Comparison of ENCODE assay signal across 9 cellular contexts in the genomic region with DNA sequence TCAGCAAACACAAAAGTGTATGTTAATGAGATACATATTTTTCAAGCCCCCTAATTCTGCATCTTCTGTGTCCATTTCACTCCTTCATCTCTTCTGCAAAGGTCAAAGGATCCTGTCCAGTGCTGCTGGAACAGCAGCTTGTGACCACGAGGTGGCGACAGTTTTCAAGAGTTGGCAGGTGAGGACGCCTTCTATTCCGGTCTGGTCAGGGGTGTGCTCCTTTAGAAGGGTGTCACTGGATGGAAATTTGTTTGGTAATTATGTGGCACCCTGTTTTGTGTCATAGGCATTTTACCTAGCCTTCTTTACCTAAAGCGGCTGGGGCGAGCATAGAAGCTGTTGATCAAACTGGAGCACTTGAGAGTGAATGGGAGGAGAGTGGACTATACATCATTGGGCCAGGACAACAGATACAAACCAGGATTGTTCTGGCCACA. TPM values are rescaled to one million over a fixed set of nuclear protein-coding genes. Genes with fewer than 3 reads are reported as not detected.
DNase-seq lines count a peak whose midpoint lies in the region; ATAC-seq and TF ChIP-seq lines count a peak whose summit lies in the region.
"Had no signal": no experiment of that assay in that cellular context is flagged by ENCODE, and none has a peak within 500 bp of the region (broad histone marks: within the 10 kb centered on the region; RNA-seq: fewer than 3 reads in every experiment).

No MANE protein-coding gene starts in this region.

- H3K4me1 Mint-ChIP-seq in activated naive CD4-positive, alpha-beta T cell treated with anti-CD3 and anti-CD28 coated beads for 36 hours (ENCODE audit: low read depth), result peaks cover 7% of the 10 kb centered on the region

- H4K20me1 ChIP-seq in SK-N-SH (ENCODE audit: insufficient read depth), result no peaks in the 10 kb centered on the region

- H3K36me3 Mint-ChIP-seq in activated naive CD4-positive, alpha-beta T cell treated with anti-CD3 and anti-CD28 coated beads for 36 hours (ENCODE audit: low read depth), result no peaks in the 10 kb centered on the region

- TF ChIP-seq POLR2A in upper lobe of left lung (IDR thresholded peaks at IDR 0.05), result no peak

- TF ChIP-seq CTCF in GM20000 (IDR thresholded peaks at IDR 0.05; ENCODE audit: extremely low read depth, missing control alignments) (peak; percentile 96), SK-N-SH (IDR thresholded peaks at IDR 0.05) (peak; percentile 98), upper lobe of left lung (IDR thresholded peaks at IDR 0.05) (peak; percentile 84 to 89 (median 88))

- peak; percentile 90 to 92 for ATAC-seq in upper lobe of left lung (ENCODE audit: low FRiP score in 2 of 2)

- H3K27me3 Mint-ChIP-seq in activated naive CD4-positive, alpha-beta T cell treated with anti-CD3 and anti-CD28 coated beads for 36 hours (ENCODE audit: low read depth), result no peaks in the 10 kb centered on the region

- H3K27ac Mint-ChIP-seq in activated naive CD4-positive, alpha-beta T cell treated with anti-CD3 and anti-CD28 coated beads for 36 hours, result no peak overlapping the region

- TF ChIP-seq EP300 in Ishikawa (IDR thresholded peaks at IDR 0.05; ENCODE audit: borderline replicate concordance) (no peak), SK-N-SH (IDR thresholded peaks at IDR 0.05; ENCODE audit: borderline replicate concordance in 1 of 2, low read depth in 1 of 2, low read length in 1 of 2) (no peak), upper lobe of left lung (IDR thresholded peaks at IDR 0.05) (no peak)

- no peak overlapping the region for H3K4me2 ChIP-seq in SK-N-SH

- no peaks in the 10 kb centered on the region for H3K9me2 ChIP-seq in SK-N-SH

- no peaks in the 10 kb centered on the region for H3K79me2 ChIP-seq in SK-N-SH (ENCODE audit: insufficient read depth)

- H2AFZ ChIP-seq in SK-N-SH (ENCODE audit: low read depth), result peak overlapping the region; percentile 30; the same call in 1 of the 2 replicates

- H3K27me3 ChIP-seq in SK-N-SH (ENCODE audit: insufficient read depth) (no peaks in the 10 kb centered on the region), upper lobe of left lung (no peaks in the 10 kb centered on the region)

- no peak overlapping the region for H3K4me3 Mint-ChIP-seq in activated naive CD4-positive, alpha-beta T cell treated with anti-CD3 and anti-CD28 coated beads for 36 hours

- peak; percentile 98 for TF ChIP-seq RAD21 in Ishikawa (IDR thresholded peaks at IDR 0.05; ENCODE audit: low read depth)
- peak; percentile 96 for TF ChIP-seq RAD21 in SK-N-SH (IDR thresholded peaks at IDR 0.05; ENCODE audit: low read length)

- no peaks in the 10 kb centered on the region for H3K9me3 Mint-ChIP-seq in activated naive CD4-positive, alpha-beta T cell treated with anti-CD3 and anti-CD28 coated beads for 36 hours

- CTCF ChIA-PET in SK-N-SH (lab: Yijun Ruan, JAX), result interaction anchor here (0.6 to 8.7 kb wide), 34 partner anchors 10 to 438 kb away, joined by 3 to 181 read pairs (median 4); no protein-coding TSS in a partner anchor
- CTCF ChIA-PET in activated naive CD4-positive, alpha-beta T cell treated with anti-CD3 and anti-CD28 coated beads for 36 hours (lab: Charles Lee), result interaction anchor here (0.6 to 5.9 kb wide), 8 partner anchors 9 to 431 kb away, joined by 3 to 77 read pairs (median 4); no protein-coding TSS in a partner anchor

- H3K4me1 ChIP-seq in SK-N-SH (ENCODE audit: control insufficient read depth in 1 of 2, insufficient read depth in 2 of 2, low read depth in 1 of 2, low read length in 1 of 2) (peaks cover 5 to 8% of the 10 kb centered on the region in 2 experiments; a peak in 3 of 4 replicates), upper lobe of left lung (peaks cover 0 to 8% (median 6%) of the 10 kb centered on the region in 4 donors)

- POLR2A ChIA-PET in SK-N-SH (lab: Yijun Ruan, JAX), result interaction anchor here (0.7 to 1.0 kb wide), 2 partner anchors 50 to 248 kb away, joined by 3 read pairs; no protein-coding TSS in a partner anchor

- H3K9me3 ChIP-seq in SK-N-SH, result no peaks in the 10 kb centered on the region
- no peaks in the 10 kb centered on the region for H3K9me3 ChIP-seq in upper lobe of left lung

- H3K36me3 ChIP-seq in SK-N-SH (replicated peaks in 1 of 2; ENCODE audit: control insufficient read depth in 1 of 2, insufficient read depth in 2 of 2, low read length in 1 of 2) (no peaks in the 10 kb centered on the region), upper lobe of left lung (no peaks in the 10 kb centered on the region)

- H3K4me3 ChIP-seq in SK-N-SH (ENCODE audit: low read depth in 2 of 2, low read length in 1 of 2), result peak overlapping the region in 1 of 2 experiments; percentile 32; a peak in 1 of 4 replicates
- H3K4me3 ChIP-seq in upper lobe of left lung, result no peak overlapping the region

- WGBS in SK-N-SH (ENCODE audit: low lambda C conversion rate), result 30% methylated on average over 6 of the region's 6 CpGs
- WGBS in upper lobe of left lung, 2 donors, result 21 to 25% methylated on average over 6 of the region's 6 CpGs

- peaks cover 8% of the 10 kb centered on the region for H3F3A ChIP-seq in SK-N-SH (replicated peaks; ENCODE audit: insufficient read depth)

- peak; percentile 56 for DNase-seq in COLO668 (lab: John Stamatoyannopoulos, UW; ENCODE audit: unreplicated experiment)
- DNase-seq in GM20000 (ENCODE audit: low spot score), result peak; percentile 78
- DNase-seq in SK-N-SH, result peak; percentile 76
- DNase-seq in activated naive CD4-positive, alpha-beta T cell treated with anti-CD3 and anti-CD28 coated beads for 36 hours, result peak; percentile 89
- DNase-seq in glomerular visceral epithelial cell (ENCODE audit: extremely low spot score), result peak; percentile 77
- peak; percentile 55 to 96 (median 82) for DNase-seq in posterior cingulate gyrus
- peak in 1 of 2 donors; percentile 84 for DNase-seq in upper lobe of left lung

- H3K27ac ChIP-seq in SK-N-SH (ENCODE audit: low read depth in 2 of 2, low read length in 1 of 2), result peak overlapping the region in 1 of 2 experiments; percentile 36; a peak in 1 of 4 replicates
- no peak overlapping the region for H3K27ac ChIP-seq in upper lobe of left lung

- H3K9ac ChIP-seq in SK-N-SH, result no peak overlapping the region

- intact Hi-C loops in activated naive CD4-positive, alpha-beta T cell treated with anti-CD3 and anti-CD28 coated beads for 36 hours (cut with micrococcal nuclease), result loop anchor here (1.0 to 5.0 kb wide), 6 partner anchors 28 to 431 kb away; no protein-coding TSS in a partner anchor
- intact Hi-C loops in posterior cingulate gyrus (cut with DNase I), result loop anchor here (1.0 to 2.0 kb wide), 2 partner anchors 352 to 430 kb away; no protein-coding TSS in a partner anchor

TF ChIP-seq in Ishikawa, 13 proteins besides CTCF, POLR2A, EP300 and RAD21 (continues in another document):
- no peak for TF ChIP-seq CREB1 (IDR thresholded peaks at IDR 0.05; ENCODE audit: low read depth)
- TF ChIP-seq FOXM1 (IDR thresholded peaks at IDR 0.05; ENCODE audit: borderline replicate concordance, low read depth), result no peak
- TF ChIP-seq, protein P1, sequence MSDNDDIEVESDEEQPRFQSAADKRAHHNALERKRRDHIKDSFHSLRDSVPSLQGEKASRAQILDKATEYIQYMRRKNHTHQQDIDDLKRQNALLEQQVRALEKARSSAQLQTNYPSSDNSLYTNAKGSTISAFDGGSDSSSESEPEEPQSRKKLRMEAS (IDR thresholded peaks at IDR 0.05), result no peak
- TF ChIP-seq TCF12 (IDR thresholded peaks at IDR 0.05; ENCODE audit: low read depth), result no peak
- TF ChIP-seq, protein P2, sequence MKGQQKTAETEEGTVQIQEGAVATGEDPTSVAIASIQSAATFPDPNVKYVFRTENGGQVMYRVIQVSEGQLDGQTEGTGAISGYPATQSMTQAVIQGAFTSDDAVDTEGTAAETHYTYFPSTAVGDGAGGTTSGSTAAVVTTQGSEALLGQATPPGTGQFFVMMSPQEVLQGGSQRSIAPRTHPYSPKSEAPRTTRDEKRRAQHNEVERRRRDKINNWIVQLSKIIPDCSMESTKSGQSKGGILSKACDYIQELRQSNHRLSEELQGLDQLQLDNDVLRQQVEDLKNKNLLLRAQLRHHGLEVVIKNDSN (IDR thresholded peaks at IDR 0.05), result no peak
- TF ChIP-seq YY1 (IDR thresholded peaks at IDR 0.05; ENCODE audit: low read depth), result no peak
- no peak for TF ChIP-seq ZBTB7A (IDR thresholded peaks at IDR 0.05; ENCODE audit: low read depth)
- no peak for TF ChIP-seq NFIC (IDR thresholded peaks at IDR 0.05)
- TF ChIP-seq TEAD4 (IDR thresholded peaks at IDR 0.05), result no peak
- TF ChIP-seq EGR1 (IDR thresholded peaks at IDR 0.05), result no peak

TF ChIP-seq in SK-N-SH, 30 proteins besides CTCF, POLR2A, EP300 and RAD21 (continues in another document):
- TF ChIP-seq, protein P3, sequence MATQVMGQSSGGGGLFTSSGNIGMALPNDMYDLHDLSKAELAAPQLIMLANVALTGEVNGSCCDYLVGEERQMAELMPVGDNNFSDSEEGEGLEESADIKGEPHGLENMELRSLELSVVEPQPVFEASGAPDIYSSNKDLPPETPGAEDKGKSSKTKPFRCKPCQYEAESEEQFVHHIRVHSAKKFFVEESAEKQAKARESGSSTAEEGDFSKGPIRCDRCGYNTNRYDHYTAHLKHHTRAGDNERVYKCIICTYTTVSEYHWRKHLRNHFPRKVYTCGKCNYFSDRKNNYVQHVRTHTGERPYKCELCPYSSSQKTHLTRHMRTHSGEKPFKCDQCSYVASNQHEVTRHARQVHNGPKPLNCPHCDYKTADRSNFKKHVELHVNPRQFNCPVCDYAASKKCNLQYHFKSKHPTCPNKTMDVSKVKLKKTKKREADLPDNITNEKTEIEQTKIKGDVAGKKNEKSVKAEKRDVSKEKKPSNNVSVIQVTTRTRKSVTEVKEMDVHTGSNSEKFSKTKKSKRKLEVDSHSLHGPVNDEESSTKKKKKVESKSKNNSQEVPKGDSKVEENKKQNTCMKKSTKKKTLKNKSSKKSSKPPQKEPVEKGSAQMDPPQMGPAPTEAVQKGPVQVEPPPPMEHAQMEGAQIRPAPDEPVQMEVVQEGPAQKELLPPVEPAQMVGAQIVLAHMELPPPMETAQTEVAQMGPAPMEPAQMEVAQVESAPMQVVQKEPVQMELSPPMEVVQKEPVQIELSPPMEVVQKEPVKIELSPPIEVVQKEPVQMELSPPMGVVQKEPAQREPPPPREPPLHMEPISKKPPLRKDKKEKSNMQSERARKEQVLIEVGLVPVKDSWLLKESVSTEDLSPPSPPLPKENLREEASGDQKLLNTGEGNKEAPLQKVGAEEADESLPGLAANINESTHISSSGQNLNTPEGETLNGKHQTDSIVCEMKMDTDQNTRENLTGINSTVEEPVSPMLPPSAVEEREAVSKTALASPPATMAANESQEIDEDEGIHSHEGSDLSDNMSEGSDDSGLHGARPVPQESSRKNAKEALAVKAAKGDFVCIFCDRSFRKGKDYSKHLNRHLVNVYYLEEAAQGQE (IDR thresholded peaks at IDR 0.05; ENCODE audit: low read depth, low read length), result no peak
- no peak for TF ChIP-seq NRF1 (IDR thresholded peaks at IDR 0.05; ENCODE audit: low read depth, low read length)

RNA-seq across cellular contexts. Expression of a gene that starts 32.9 kb away (rescaled TPM):
- polyA plus RNA-seq in SK-N-SH (2012; rRNA removed), result not detected in 2 replicates
- not detected in 2 replicates for polyA plus RNA-seq in SK-N-SH (2012; cell fraction: cytosol; rRNA removed)
- not detected in 2 replicates for polyA plus RNA-seq in SK-N-SH (2012; cell fraction: nucleus; rRNA removed)
- not detected for total RNA-seq in activated naive CD4-positive, alpha-beta T cell treated with anti-CD3 and anti-CD28 coated beads for 36 hours
- total RNA-seq in upper lobe of left lung, result 1 to 10 TPM in 1 of 6 donors, under 1 TPM in 3, not detected in 2; 0.46 to 1.3 (median 0.61) TPM
- total RNA-seq: activated CD8-positive, alpha-beta memory T cell treated with anti-CD3 and anti-CD28 coated beads for 36 hours had no signal

RNA-seq across cellular contexts. Expression of a gene that starts 50.8 kb away (rescaled TPM):
- polyA plus RNA-seq in SK-N-SH (2012; rRNA removed), result 2.1 and 2.7 TPM in 2 replicates
- 4.1 and 5.4 TPM in 2 replicates for polyA plus RNA-seq in SK-N-SH (2012; cell fraction: cytosol; rRNA removed)
- 0.74 and 1.6 TPM in 2 replicates for polyA plus RNA-seq in SK-N-SH (2012; cell fraction: nucleus; rRNA removed)
- total RNA-seq in activated naive CD4-positive, alpha-beta T cell treated with anti-CD3 and anti-CD28 coated beads for 36 hours, result 1 to 10 TPM; 5.7 to 7.1 TPM
- 1 to 10 TPM; 1.0 to 9.6 (median 6.3) TPM for total RNA-seq in upper lobe of left lung
